Comparison of ENCODE assay signal across 1 cellular context in genomic region chr12:32106517-32107366, GRCh38.
TF ChIP-seq lines count a peak whose summit lies in the region.

BICD1 (plus strand) TSS chr12:32106847; CDS start chr12:32107332, 485 bp downstream.

TF ChIP-seq in HepG2, 621 proteins besides CTCF, POLR2A, EP300 and RAD21 (continued from another document and continues in another):
- TF ChIP-seq TFDP2 (CRISPR knock-in tag; IDR thresholded peaks at IDR 0.05) (peak; percentile 88), KLF13 (CRISPR knock-in tag; IDR thresholded peaks at IDR 0.05) (no peak), ZNF564 (CRISPR knock-in tag; IDR thresholded peaks at IDR 0.05) (0 out of 2 replicates have a peak, but pooled peaks have one; percentile 30), STAT6 (CRISPR knock-in tag; IDR thresholded peaks at IDR 0.05; ENCODE audit: borderline replicate concordance) (no peak), ZNF589 (CRISPR knock-in tag; conservative IDR thresholded peaks at IDR 0.05) (peak; percentile 49; the same call in 1 of the 2 replicates), ZNF770 (CRISPR knock-in tag; IDR thresholded peaks at IDR 0.05) (peak; percentile 58; the same call in 1 of the 2 replicates), RFX3 (CRISPR knock-in tag; IDR thresholded peaks at IDR 0.05) (no peak), RXRB (CRISPR knock-in tag; IDR thresholded peaks at IDR 0.05; ENCODE audit: borderline replicate concordance) (peak; percentile 37; the same call in 1 of the 2 replicates), SCMH1 (CRISPR knock-in tag; IDR thresholded peaks at IDR 0.05; ENCODE audit: borderline replicate concordance) (no peak), FIP1L1 (IDR thresholded peaks at IDR 0.05; ENCODE audit: borderline replicate concordance, insufficient read depth, low read depth, low read length) (no peak), TCF7L2 (IDR thresholded peaks at IDR 0.05; ENCODE audit: low read depth, low read length) (no peak), KLF11 (CRISPR knock-in tag; IDR thresholded peaks at IDR 0.05) (no peak), TFE3 (CRISPR knock-in tag; IDR thresholded peaks at IDR 0.05) (no peak), JARID2 (CRISPR knock-in tag; IDR thresholded peaks at IDR 0.05; ENCODE audit: insufficient replicate concordance) (no peak), ARID2 (CRISPR knock-in tag; IDR thresholded peaks at IDR 0.05; ENCODE audit: borderline replicate concordance) (no peak; the same call in 1 of the 2 replicates), MZF1 (CRISPR knock-in tag; IDR thresholded peaks at IDR 0.05; ENCODE audit: borderline replicate concordance) (no peak), HIC2 (CRISPR knock-in tag; IDR thresholded peaks at IDR 0.05; ENCODE audit: low read depth) (no peak), ZNF710 (CRISPR knock-in tag; IDR thresholded peaks at IDR 0.05; ENCODE audit: borderline replicate concordance) (0 out of 2 replicates have a peak, but pooled peaks have one; percentile 19), ZNF501 (CRISPR knock-in tag; IDR thresholded peaks at IDR 0.05) (peak; percentile 72), HDAC6 (IDR thresholded peaks at IDR 0.05; ENCODE audit: low read depth, low read length) (no peak), ZNF761 (CRISPR knock-in tag; conservative IDR thresholded peaks at IDR 0.05) (no peak), ZNF644 (CRISPR knock-in tag; IDR thresholded peaks at IDR 0.05; ENCODE audit: low read depth) (no peak), ZNF251 (CRISPR knock-in tag; IDR thresholded peaks at IDR 0.05) (no peak), AKNA (CRISPR knock-in tag; IDR thresholded peaks at IDR 0.05; ENCODE audit: borderline replicate concordance) (no peak), ZMYM4 (CRISPR knock-in tag; IDR thresholded peaks at IDR 0.05) (peak; percentile 83), PLRG1 (conservative IDR thresholded peaks at IDR 0.05) (no peak), PCBP2 (optimal IDR thresholded peaks at IDR 0.05; ENCODE audit: low read depth, low read length, poor library complexity, severe bottlenecking) (no peak), ZNF713 (CRISPR knock-in tag; IDR thresholded peaks at IDR 0.05) (0 out of 2 replicates have a peak, but pooled peaks have one; percentile 67), THRA (CRISPR knock-in tag; IDR thresholded peaks at IDR 0.05; ENCODE audit: borderline replicate concordance) (no peak; the same call in 1 of the 2 replicates), KDM1A (CRISPR knock-in tag; IDR thresholded peaks at IDR 0.05) (no peak), ZNF207 (IDR thresholded peaks at IDR 0.05; ENCODE audit: borderline replicate concordance) (no peak), ZNF780A (CRISPR knock-in tag; IDR thresholded peaks at IDR 0.05) (0 out of 2 replicates have a peak, but pooled peaks have one; percentile 5), KLF6 (CRISPR knock-in tag; IDR thresholded peaks at IDR 0.05) (peak; percentile 28; the same call in 1 of the 2 replicates), ZSCAN25 (CRISPR knock-in tag; IDR thresholded peaks at IDR 0.05) (no peak), ZNF550 (CRISPR knock-in tag; IDR thresholded peaks at IDR 0.05; ENCODE audit: borderline replicate concordance) (no peak), ZNF83 (CRISPR knock-in tag; IDR thresholded peaks at IDR 0.05; ENCODE audit: borderline replicate concordance) (no peak), SOX5 (CRISPR knock-in tag; IDR thresholded peaks at IDR 0.05; ENCODE audit: borderline replicate concordance) (peak; percentile 26; the same call in 1 of the 2 replicates), ZKSCAN1 (IDR thresholded peaks at IDR 0.05; ENCODE audit: low read length) (no peak), ADNP (CRISPR knock-in tag; IDR thresholded peaks at IDR 0.05) (no peak), ZNF773 (CRISPR knock-in tag; IDR thresholded peaks at IDR 0.05; ENCODE audit: borderline replicate concordance) (0 out of 2 replicates have a peak, but pooled peaks have one; percentile 61)
